In the genomic region with DNA sequence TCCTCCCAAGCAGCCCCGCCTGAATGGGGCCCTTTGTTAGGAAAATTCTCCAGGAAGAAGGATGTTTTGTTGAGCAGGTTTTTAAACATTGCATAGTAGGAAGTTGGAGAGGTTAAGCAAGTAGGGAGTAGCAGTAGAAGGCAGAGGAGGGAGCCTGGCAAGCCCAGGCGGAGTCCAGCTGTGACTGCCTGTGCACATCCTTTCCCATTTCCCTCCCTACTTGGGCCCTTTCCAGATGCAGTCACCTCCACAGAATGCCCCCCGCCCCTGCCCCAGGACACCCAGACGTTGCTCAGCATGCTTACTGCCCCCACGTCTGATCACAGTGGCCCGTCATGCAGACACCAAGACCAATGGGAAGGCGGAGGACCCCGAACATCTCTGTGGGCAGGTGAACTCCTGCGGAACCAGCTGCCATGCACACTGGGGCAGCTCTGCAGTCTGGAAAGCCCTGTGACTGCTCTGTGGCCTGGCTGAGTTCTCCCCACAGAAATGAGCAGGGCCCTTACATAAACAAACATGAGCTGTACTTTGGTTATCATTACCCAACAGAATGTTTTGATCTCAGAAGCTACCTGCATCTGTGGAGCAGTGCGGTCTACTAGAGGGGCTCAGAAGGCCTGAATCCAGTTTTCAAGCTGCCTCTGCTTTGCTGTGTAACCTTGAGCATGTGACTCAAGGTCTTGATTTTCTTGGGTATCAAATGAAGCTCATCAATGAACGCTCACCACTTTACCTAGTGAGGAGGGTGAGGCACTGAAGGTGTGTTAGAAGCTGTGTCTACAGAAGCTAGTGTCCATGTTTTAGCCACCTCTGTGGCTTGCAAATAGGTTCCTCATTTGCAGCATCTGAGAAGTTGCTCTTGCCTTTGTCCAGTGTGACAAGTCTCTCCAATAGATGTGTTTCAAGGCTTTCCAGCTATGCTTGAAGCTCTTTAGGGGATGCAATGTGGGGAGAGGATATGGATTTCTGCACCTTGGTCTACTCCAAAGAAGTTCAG, we compare ENCODE assay signal across 1 cellular context.
TF ChIP-seq lines count a peak whose summit lies in the region.

No MANE protein-coding gene starts in this region.

TF ChIP-seq in GM23338, 12 proteins besides CTCF, POLR2A, EP300 and RAD21:
- TF ChIP-seq EZH2 (IDR thresholded peaks at IDR 0.05; ENCODE audit: low read depth, unreplicated experiment) (no peak), ZNF462 (CRISPR knock-in tag; IDR thresholded peaks at IDR 0.05) (no peak), ZNF331 (CRISPR knock-in tag; IDR thresholded peaks at IDR 0.05; ENCODE audit: low read depth) (no peak), JUNB (IDR thresholded peaks at IDR 0.05; ENCODE audit: unreplicated experiment) (no peak), POLR2AphosphoS5 (IDR thresholded peaks at IDR 0.05; ENCODE audit: low read depth) (no peak), NANOG (IDR thresholded peaks at IDR 0.05; ENCODE audit: borderline replicate concordance) (no peak)
- TF ChIP-seq, protein P1, sequence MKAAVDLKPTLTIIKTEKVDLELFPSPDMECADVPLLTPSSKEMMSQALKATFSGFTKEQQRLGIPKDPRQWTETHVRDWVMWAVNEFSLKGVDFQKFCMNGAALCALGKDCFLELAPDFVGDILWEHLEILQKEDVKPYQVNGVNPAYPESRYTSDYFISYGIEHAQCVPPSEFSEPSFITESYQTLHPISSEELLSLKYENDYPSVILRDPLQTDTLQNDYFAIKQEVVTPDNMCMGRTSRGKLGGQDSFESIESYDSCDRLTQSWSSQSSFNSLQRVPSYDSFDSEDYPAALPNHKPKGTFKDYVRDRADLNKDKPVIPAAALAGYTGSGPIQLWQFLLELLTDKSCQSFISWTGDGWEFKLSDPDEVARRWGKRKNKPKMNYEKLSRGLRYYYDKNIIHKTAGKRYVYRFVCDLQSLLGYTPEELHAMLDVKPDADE (IDR thresholded peaks at IDR 0.05), result no peak
